In genomic region chr2:36780231-36780808, GRCh38 we compare ENCODE assay signal across 8 cellular contexts.
A peak's percentile ranks its signal among the peaks of the same experiment; 100 is the strongest.
DNase-seq lines count a peak whose midpoint lies in the region; ATAC-seq, FAIRE-seq and TF ChIP-seq lines count a peak whose summit lies in the region.

No MANE protein-coding gene starts in this region.

- no peak overlapping the region for H3K27ac ChIP-seq in cardiac muscle cell
- no peak overlapping the region for H3K27ac ChIP-seq in K562 (ENCODE audit: extremely low read depth, low read depth, low read length)
- no peak overlapping the region for H3K27ac ChIP-seq in thyroid gland

- no peaks in the 10 kb centered on the region for H4K20me1 ChIP-seq in K562 (replicated peaks; ENCODE audit: control insufficient read depth, insufficient read depth, low read length)

- no peaks in the 10 kb centered on the region for H3K9me1 ChIP-seq in K562 (ENCODE audit: control insufficient read depth, insufficient read depth, low read length)

- BruUV-seq in K562 (replicated peaks; lab: Mats Ljungman, UMichigan) = no TSS peak

- H3K27me3 ChIP-seq in cardiac muscle cell (no peaks in the 10 kb centered on the region), K562 (ENCODE audit: control insufficient read depth in 2 of 2, insufficient read depth in 2 of 2, low read length in 2 of 2) (peaks cover 3 to 16% of the 10 kb centered on the region in 2 experiments; a peak in 3 of 5 replicates), thyroid gland (no peaks in the 10 kb centered on the region)

- TF ChIP-seq EP300 in K562 (IDR thresholded peaks at IDR 0.05; ENCODE audit: low read length) = no peak

- H3K36me3 ChIP-seq in cardiac muscle cell (no peaks in the 10 kb centered on the region), K562 (ENCODE audit: control insufficient read depth, insufficient read depth, low read length) (no peaks in the 10 kb centered on the region), thyroid gland (no peaks in the 10 kb centered on the region)

- peak overlapping the region; percentile 74 for H2AFZ ChIP-seq in K562 (ENCODE audit: low read depth, low read length)

- H3K79me2 ChIP-seq in K562 (ENCODE audit: control insufficient read depth, insufficient read depth, low read length) = no peaks in the 10 kb centered on the region

- H3K4me2 ChIP-seq in K562 (ENCODE audit: insufficient read depth, low read length) = peak overlapping the region; percentile 59

- ATAC-seq in HG02870 (IDR thresholded peaks at IDR 0.05; ENCODE audit: unreplicated experiment) (peak; percentile 48), K562 (peak; percentile 67)

- H3K9me3 ChIP-seq in cardiac muscle cell (ENCODE audit: low read depth) = no peaks in the 10 kb centered on the region
- no peaks in the 10 kb centered on the region for H3K9me3 ChIP-seq in K562 (replicated peaks; ENCODE audit: control insufficient read depth, insufficient read depth, low read depth, low read length)
- H3K9me3 ChIP-seq in thyroid gland = no peaks in the 10 kb centered on the region

- CTCF ChIA-PET in K562 (lab: Yijun Ruan, JAX; ENCODE audit: low intra/inter-chr PET ratio) = interaction anchor here (0.6 to 1.5 kb wide), 2 partner anchors 221 to 226 kb away, joined by 4 to 13 read pairs; no protein-coding TSS in a partner anchor

- H3K4me1 ChIP-seq in cardiac muscle cell (ENCODE audit: low read depth) (no peaks in the 10 kb centered on the region), K562 (replicated peaks in 1 of 2; ENCODE audit: control insufficient read depth in 2 of 2, insufficient read depth in 2 of 2, low read length in 2 of 2) (no peaks in the 10 kb centered on the region; a peak in 2 of 5 replicates), thyroid gland (no peaks in the 10 kb centered on the region)

- TF ChIP-seq POLR2A in K562 (conservative IDR thresholded peaks at IDR 0.05) (no peak), thyroid gland (IDR thresholded peaks at IDR 0.05) (no peak)

- POLR2A ChIA-PET in K562 (lab: Yijun Ruan, JAX) = no interaction called here

- intact Hi-C loops in cardiac septum (cut with DNase I) (loop anchor here (5.0 kb wide), 1 partner anchor 227 kb away; no protein-coding TSS in a partner anchor), K562 (cut with micrococcal nuclease) (loop anchor here (1.0 to 5.0 kb wide), 4 partner anchors 137 to 1097 kb away; no protein-coding TSS in a partner anchor), thyroid gland (cut with DNase I) (no loop called here)

- H3K9ac ChIP-seq in K562 (ENCODE audit: insufficient read depth in 1 of 2, low read depth in 2 of 2, low read length in 2 of 2) = no peak overlapping the region

- H3K4me3 ChIP-seq in cardiac muscle cell = no peak overlapping the region
- no peak overlapping the region for H3K4me3 ChIP-seq in K562
- no peak overlapping the region for H3K4me3 ChIP-seq in thyroid gland (replicated peaks in 1 of 3)

- DNase-seq in cardiac muscle cell (ENCODE audit: low read depth in 1 of 2, low spot score in 1 of 2) = peak; percentile 61 to 73
- DNase-seq in cardiac septum (ENCODE audit: low spot score) = no peak
- DNase-seq in NCI-H460 (ENCODE audit: extremely low read depth, low read depth) = peak; percentile 54
- peak; percentile 55 to 63 (median 58) for DNase-seq in K562 (ENCODE audit: extremely low read depth in 1 of 4, low spot score in 3 of 4)
- peak; percentile 91 for DNase-seq in inferior parietal cortex (ENCODE audit: extremely low spot score)
- no peak for DNase-seq in thyroid gland
- no peak for DNase-seq in islet precursor cell

- TF ChIP-seq CTCF in cardiac muscle cell (IDR thresholded peaks at IDR 0.05; ENCODE audit: low read depth, low read length) = peak; percentile 74
- TF ChIP-seq CTCF in K562 (IDR thresholded peaks at IDR 0.05 in 2 of 3, conservative IDR thresholded peaks at IDR 0.05 in 1 of 3; ENCODE audit: insufficient read depth in 2 of 3, low read depth in 1 of 3, low read length in 3 of 3) = peak; percentile 57 to 82 (median 71); a peak in 5 of 6 replicates
- TF ChIP-seq CTCF in thyroid gland (IDR thresholded peaks at IDR 0.05) = peak; percentile 53 to 82 (median 74)

- TF ChIP-seq RAD21 in K562 (CRISPR knock-in tag; conservative IDR thresholded peaks at IDR 0.05 in 1 of 2, IDR thresholded peaks at IDR 0.05 in 1 of 2) = peak; percentile 67 to 80

- in situ Hi-C loops in K562 (cut with MboI) = loop anchor here (5.0 to 25.0 kb wide), 2 partner anchors 222 to 1107 kb away; no protein-coding TSS in a partner anchor

- peak; percentile 61 for FAIRE-seq in K562 (lab: Jason Lieb, UNC)

- 1% methylated on average over 4 of the region's 4 CpGs for WGBS in K562 (ENCODE audit: insufficient coverage, low coverage, missing lambda C conversion rate)
- 6 to 12% methylated on average over 4 of the region's 4 CpGs for WGBS in thyroid gland, 2 donors

TF ChIP-seq in K562, 482 proteins besides CTCF, POLR2A, EP300 and RAD21:
- TF ChIP-seq PTTG1 (tag; IDR thresholded peaks at IDR 0.05; ENCODE audit: low read depth) (no peak), DEAF1 (CRISPR knock-in tag; IDR thresholded peaks at IDR 0.05) (0 out of 2 replicates have a peak, but pooled peaks have one; percentile 18), SMC3 (conservative IDR thresholded peaks at IDR 0.05; ENCODE audit: insufficient read depth, low read depth, low read length) (0 out of 2 replicates have a peak, but pooled peaks have one; percentile 22), ZNF384 (IDR thresholded peaks at IDR 0.05; ENCODE audit: low read depth, low read length) (peak; percentile 50; the same call in 1 of the 2 replicates)

Comparison
In these comparisons a context has a peak if more than half of its experiments do, and no peak if none do; other contexts are left out.
1. DNase-seq: peak in cardiac muscle cell (2 of 2), NCI-H460 (single experiment), K562 (4 of 4) and inferior parietal cortex (single experiment); none in cardiac septum (single experiment), thyroid gland (0 of 2) and islet precursor cell (single experiment).
2. Peak in every context shown above with its lines, with median percentiles within 50 percentile points of each other: CTCF ChIP-seq.